Comparison of ENCODE assay signal across 16 cellular contexts in genomic region chr1:54464031-54464476, GRCh38. TPM values are rescaled to one million over a fixed set of nuclear protein-coding genes. Genes with fewer than 3 reads are reported as not detected.
DNase-seq lines count a peak whose midpoint lies in the region; ATAC-seq and TF ChIP-seq lines count a peak whose summit lies in the region.
"Had no signal": no experiment of that assay in that cellular context is flagged by ENCODE, and none has a peak within 500 bp of the region (broad histone marks: within the 10 kb centered on the region; RNA-seq: fewer than 3 reads in every experiment).

No MANE protein-coding gene starts in this region.

- H3K9ac ChIP-seq in SK-N-SH = no peak overlapping the region
- no peak overlapping the region for H3K9ac ChIP-seq in Karpas-422 (ENCODE audit: low read length)
- no peak overlapping the region for H3K9ac ChIP-seq in neuronal stem cell (ENCODE audit: low read depth, low read length, poor library complexity)

- no peaks in the 10 kb centered on the region for H3K36me3 Mint-ChIP-seq in central memory CD8-positive, alpha-beta T cell (ENCODE audit: insufficient read depth)

- H2AFZ ChIP-seq in SK-N-SH (ENCODE audit: low read depth) = no peak overlapping the region
- no peak overlapping the region for H2AFZ ChIP-seq in Karpas-422 (ENCODE audit: low read length)
- peak overlapping the region; percentile 90 for H2AFZ ChIP-seq in neuronal stem cell (ENCODE audit: low read length)

- no peak overlapping the region for H3K4me3 Mint-ChIP-seq in central memory CD8-positive, alpha-beta T cell
- H3K4me3 Mint-ChIP-seq: type B pancreatic cell had no signal

- H3K36me3 ChIP-seq in SK-N-SH (replicated peaks in 1 of 2; ENCODE audit: control insufficient read depth in 1 of 2, insufficient read depth in 2 of 2, low read length in 1 of 2) (no peaks in the 10 kb centered on the region), Karpas-422 (ENCODE audit: insufficient read depth, low read length) (no peaks in the 10 kb centered on the region), neuronal stem cell (replicated peaks in 1 of 2; ENCODE audit: control insufficient read depth in 2 of 2, insufficient read depth in 2 of 2, low read length in 2 of 2) (no peaks in the 10 kb centered on the region)
- H3K36me3 ChIP-seq: neutrophil, spleen had no signal

- H3K4me1 Mint-ChIP-seq in central memory CD8-positive, alpha-beta T cell = peaks cover 41% of the 10 kb centered on the region

- no peaks in the 10 kb centered on the region for H3K27me3 ChIP-seq in SK-N-SH (ENCODE audit: insufficient read depth)
- no peaks in the 10 kb centered on the region for H3K27me3 ChIP-seq in Karpas-422 (ENCODE audit: low read length)
- H3K27me3 ChIP-seq in neuronal stem cell (ENCODE audit: control insufficient read depth in 3 of 3, insufficient read depth in 3 of 3, low read depth in 1 of 3, low read length in 3 of 3) = no peaks in the 10 kb centered on the region
- H3K27me3 ChIP-seq: neutrophil, spleen had no signal

- H3K9me2 ChIP-seq in SK-N-SH = no peaks in the 10 kb centered on the region
- H3K9me2 ChIP-seq in Karpas-422 (replicated peaks; ENCODE audit: insufficient read depth, low read length) = no peaks in the 10 kb centered on the region

- no peak for TF ChIP-seq EP300 in SK-N-SH (IDR thresholded peaks at IDR 0.05; ENCODE audit: borderline replicate concordance in 1 of 2, low read depth in 1 of 2, low read length in 1 of 2)

- H3K79me2 ChIP-seq in SK-N-SH (ENCODE audit: insufficient read depth) = no peaks in the 10 kb centered on the region
- H3K79me2 ChIP-seq in Karpas-422 (ENCODE audit: low read length) = no peaks in the 10 kb centered on the region

- TF ChIP-seq CTCF in SK-N-SH (IDR thresholded peaks at IDR 0.05) = no peak

- H4K8ac ChIP-seq in neuronal stem cell (ENCODE audit: low read depth, low read length) = no peak overlapping the region

- no peak overlapping the region for H4K91ac ChIP-seq in neuronal stem cell (ENCODE audit: low read depth, low read length, poor library complexity)

- H2BK5ac ChIP-seq in neuronal stem cell (ENCODE audit: low read length) = no peak overlapping the region

- H2BK15ac ChIP-seq in neuronal stem cell (ENCODE audit: low read length) = peak overlapping the region; percentile 29

- no peak overlapping the region for H3K4ac ChIP-seq in neuronal stem cell (ENCODE audit: low read length)

- 91% methylated on average over 3 of the region's 7 CpGs for WGBS in SK-N-SH (ENCODE audit: low lambda C conversion rate)
- no CpG with 5 or more reads among the region's 7 CpGs for WGBS in neuronal stem cell (ENCODE audit: extremely low coverage in 2 of 2, insufficient read length in 2 of 2, insufficient replicate concordance in 1 of 2), 2 donors

- no peak overlapping the region for H3K18ac ChIP-seq in neuronal stem cell (ENCODE audit: low read length)

- H4K20me1 ChIP-seq in SK-N-SH (ENCODE audit: insufficient read depth) = no peaks in the 10 kb centered on the region
- no peaks in the 10 kb centered on the region for H4K20me1 ChIP-seq in Karpas-422 (ENCODE audit: insufficient read depth, low read depth, low read length)

- no peaks in the 10 kb centered on the region for H3F3A ChIP-seq in SK-N-SH (replicated peaks; ENCODE audit: insufficient read depth)

- no peak overlapping the region for H3K23ac ChIP-seq in neuronal stem cell (ENCODE audit: low read depth, low read length, poor library complexity)

- no peaks in the 10 kb centered on the region for H3K79me1 ChIP-seq in neuronal stem cell (ENCODE audit: low read depth, low read length)

- H3K27ac Mint-ChIP-seq in central memory CD8-positive, alpha-beta T cell (ENCODE audit: low read depth) = no peak overlapping the region
- H3K27ac Mint-ChIP-seq: type B pancreatic cell had no signal

- no peak for ATAC-seq in SK-N-SH treated with all-trans-retinoic acid at 6 μM for 48 hours
- ATAC-seq in central memory CD8-positive, alpha-beta T cell (replicated peaks; ENCODE audit: extremely low read depth, poor library complexity, severe bottlenecking) = peak; percentile 10
- no peak for ATAC-seq in GM18909 (IDR thresholded peaks at IDR 0.05; ENCODE audit: poor library complexity, unreplicated experiment)
- ATAC-seq in GM21717 (IDR thresholded peaks at IDR 0.05; ENCODE audit: unreplicated experiment) = no peak

- H2BK120ac ChIP-seq in neuronal stem cell (ENCODE audit: low read depth, low read length) = no peak overlapping the region

- H3K14ac ChIP-seq in neuronal stem cell (ENCODE audit: low read length) = no peak overlapping the region

- H3K9me3 ChIP-seq in SK-N-SH (no peaks in the 10 kb centered on the region), Karpas-422 (ENCODE audit: low read length) (no peaks in the 10 kb centered on the region), neuronal stem cell (replicated peaks in 1 of 2; ENCODE audit: control insufficient read depth in 2 of 2, insufficient read depth in 1 of 2, low read depth in 1 of 2, low read length in 2 of 2) (no peaks in the 10 kb centered on the region)
- H3K9me3 ChIP-seq: neutrophil, spleen had no signal

- CTCF ChIA-PET in SK-N-SH (lab: Yijun Ruan, JAX) = interaction anchor here (0.6 to 1.3 kb wide), 3 partner anchors 12 to 35 kb away, joined by 3 to 4 read pairs (median 3); no protein-coding TSS in a partner anchor

- H3K4me2 ChIP-seq in SK-N-SH (no peak overlapping the region), Karpas-422 (ENCODE audit: low read depth, low read length, poor library complexity, severe bottlenecking) (no peak overlapping the region), neuronal stem cell (ENCODE audit: insufficient read depth, low read length, poor library complexity, severe bottlenecking) (no peak overlapping the region)

- H3K27ac ChIP-seq in SK-N-SH (ENCODE audit: low read depth in 2 of 2, low read length in 1 of 2) = no peak overlapping the region
- no peak overlapping the region for H3K27ac ChIP-seq in Karpas-422 (ENCODE audit: low read length)
- no peak overlapping the region for H3K27ac ChIP-seq in neuronal stem cell (replicated peaks; ENCODE audit: low read length)
- H3K27ac ChIP-seq: neutrophil had no signal

- POLR2A ChIA-PET in SK-N-SH (lab: Yijun Ruan, JAX) = no interaction called here

- DNase-seq in SK-N-SH = peak; percentile 11
- peak; percentile 38 for DNase-seq in Karpas-422
- DNase-seq in central memory CD8-positive, alpha-beta T cell (ENCODE audit: low spot score in 2 of 2) = no peak
- no peak for DNase-seq in neuronal stem cell (ENCODE audit: low spot score)
- DNase-seq in NCI-H2196 (lab: John Stamatoyannopoulos, UW; ENCODE audit: unreplicated experiment) = no peak
- DNase-seq: 8988T, foreskin melanocyte, kidney glomerular epithelial cell, NCI-H1092, NCI-H510A had no signal

- H3K4me3 ChIP-seq in SK-N-SH (ENCODE audit: low read depth in 2 of 2, low read length in 1 of 2) (no peak overlapping the region), Karpas-422 (ENCODE audit: low read length) (no peak overlapping the region), neuronal stem cell (ENCODE audit: low read length in 2 of 2) (no peak overlapping the region)
- H3K4me3 ChIP-seq: spleen had no signal

- H2BK12ac ChIP-seq in neuronal stem cell (ENCODE audit: low read length) = no peak overlapping the region

- TF ChIP-seq RAD21 in SK-N-SH (IDR thresholded peaks at IDR 0.05; ENCODE audit: low read length) = no peak

- no peaks in the 10 kb centered on the region for H3K9me3 Mint-ChIP-seq in central memory CD8-positive, alpha-beta T cell
- H3K9me3 Mint-ChIP-seq: type B pancreatic cell had no signal

- H2AK5ac ChIP-seq in neuronal stem cell (ENCODE audit: low read depth, low read length) = no peak overlapping the region

- H3K27me3 Mint-ChIP-seq in central memory CD8-positive, alpha-beta T cell = no peaks in the 10 kb centered on the region
- H3K27me3 Mint-ChIP-seq: type B pancreatic cell had no signal

- H3K4me1 ChIP-seq in SK-N-SH (ENCODE audit: control insufficient read depth in 1 of 2, insufficient read depth in 2 of 2, low read depth in 1 of 2, low read length in 1 of 2) (peaks cover 0 to 20% of the 10 kb centered on the region in 2 experiments; a peak in 1 of 4 replicates), Karpas-422 (ENCODE audit: low read length) (peaks cover 5% of the 10 kb centered on the region; the same call in 1 of the 2 replicates), neuronal stem cell (ENCODE audit: control insufficient read depth in 2 of 2, insufficient read depth in 1 of 2, low read depth in 1 of 2, low read length in 2 of 2) (peaks cover 26 to 46% of the 10 kb centered on the region in 2 donors)

TF ChIP-seq in SK-N-SH, 30 proteins besides CTCF, POLR2A, EP300 and RAD21 (continues in another document):
- TF ChIP-seq MAX (IDR thresholded peaks at IDR 0.05; ENCODE audit: low read depth) (no peak), CHD2 (IDR thresholded peaks at IDR 0.05; ENCODE audit: low read length, partially characterized antibody) (no peak), RXRA (IDR thresholded peaks at IDR 0.05; ENCODE audit: borderline replicate concordance, low read depth) (no peak), GABPA (IDR thresholded peaks at IDR 0.05; ENCODE audit: low read depth) (no peak), MEF2A (IDR thresholded peaks at IDR 0.05; ENCODE audit: borderline replicate concordance, low read depth) (no peak), NFIC (IDR thresholded peaks at IDR 0.05; ENCODE audit: borderline replicate concordance) (no peak), FOXM1 (IDR thresholded peaks at IDR 0.05; ENCODE audit: low read depth) (no peak)

TF ChIP-seq in SK-N-SH treated with all-trans-retinoic acid at 6 μM for 48 hours, 23 proteins besides CTCF, POLR2A, EP300 and RAD21 (continues in another document):
- TF ChIP-seq PATZ1 (CRISPR knock-in tag; IDR thresholded peaks at IDR 0.05; ENCODE audit: borderline replicate concordance) = no peak
- TF ChIP-seq SNAI2 (CRISPR knock-in tag; IDR thresholded peaks at IDR 0.05) = no peak
- no peak for TF ChIP-seq BACH2 (CRISPR knock-in tag; IDR thresholded peaks at IDR 0.05; ENCODE audit: borderline replicate concordance)

RNA-seq across cellular contexts. Expression of gene SSBP3, which starts 57.9 kb away (rescaled TPM):
- 18.0 and 26.2 TPM in 2 replicates for polyA plus RNA-seq in SK-N-SH (2012; rRNA removed)
- 15.6 and 23.2 TPM in 2 replicates for polyA plus RNA-seq in SK-N-SH (2012; cell fraction: cytosol; rRNA removed)
- polyA plus RNA-seq in SK-N-SH (2012; cell fraction: nucleus; rRNA removed) = 11.7 and 18.1 TPM in 2 replicates
- total RNA-seq in Karpas-422 (2014; rRNA removed; shearing (Covaris generic); ENCODE audit: low replicate concordance) = 2.4 and 4.7 TPM in 2 replicates
- 127 TPM for polyA plus RNA-seq in neuronal stem cell (2013, experiment 1 of 2)
- polyA plus RNA-seq in neuronal stem cell (2013, experiment 2 of 2) = 133 TPM

Comparison
In these comparisons a context has a peak if more than half of its experiments do, and no peak if none do; other contexts are left out.
1. DNase-seq: peak in SK-N-SH (single experiment) and Karpas-422 (single experiment); none in central memory CD8-positive, alpha-beta T cell (0 of 2), neuronal stem cell (single experiment) and NCI-H2196 (single experiment).